8 cellular contexts compared by ENCODE assay signal in the genomic region with DNA sequence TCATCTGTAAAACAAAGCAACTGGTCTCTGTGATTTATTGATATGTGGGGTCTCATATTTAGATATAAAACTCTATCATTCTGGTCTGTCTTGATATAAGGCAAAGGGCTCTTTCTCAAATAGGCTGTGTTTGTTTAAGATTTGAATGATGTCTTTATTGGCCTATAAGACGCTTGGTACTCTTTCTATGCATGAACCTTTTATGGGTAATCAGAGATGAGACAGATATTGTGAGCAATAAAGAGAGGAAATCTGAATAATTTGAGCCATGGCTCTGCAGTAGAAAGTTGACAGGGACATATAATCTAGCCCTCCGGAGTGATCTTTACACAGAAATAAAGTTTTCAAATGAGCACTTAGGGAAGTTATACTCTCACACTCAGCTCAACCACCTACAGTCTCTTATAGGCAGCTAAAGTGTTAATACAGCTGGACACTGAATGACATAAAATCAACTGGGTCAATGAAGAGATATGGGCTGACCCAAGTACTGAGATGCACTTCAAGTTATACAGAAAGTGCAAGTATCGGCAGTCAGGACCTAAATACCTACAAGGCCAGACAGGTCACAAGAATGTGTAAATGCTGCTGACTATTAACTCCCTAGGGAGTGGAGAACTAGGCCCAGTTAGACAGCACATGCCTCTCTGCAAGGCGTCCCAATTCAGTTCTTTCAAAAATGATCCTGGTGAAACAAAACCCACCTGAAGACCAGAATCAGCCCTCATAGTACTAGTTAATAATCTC.
A peak's percentile ranks its signal among the peaks of the same experiment; 100 is the strongest.
DNase-seq lines count a peak whose midpoint lies in the region; ATAC-seq and TF ChIP-seq lines count a peak whose summit lies in the region.

No MANE protein-coding gene starts in this region.

- 69 to 89% (median 72%) methylated on average over 4 of the region's 4 CpGs for WGBS in psoas muscle, 3 donors
- WGBS in thyroid gland, 2 donors: 90 to 96% methylated on average over 4 of the region's 4 CpGs

- H3K4me1 ChIP-seq in psoas muscle (peaks cover 61% of the 10 kb centered on the region), thyroid gland (peaks cover 0 to 4% of the 10 kb centered on the region in 2 donors)

- intact Hi-C loops in psoas muscle (cut with DNase I) (no loop called here), thyroid gland (cut with DNase I) (no loop called here)

- TF ChIP-seq CTCF in epithelial cell of esophagus (IDR thresholded peaks at IDR 0.05; ENCODE audit: insufficient read depth, low read depth, low read length, missing control alignments) (no peak), psoas muscle (IDR thresholded peaks at IDR 0.05) (no peak), GM20000 (IDR thresholded peaks at IDR 0.05; ENCODE audit: extremely low read depth, missing control alignments) (no peak), thyroid gland (IDR thresholded peaks at IDR 0.05) (no peak)

- no peaks in the 10 kb centered on the region for H3K9me3 ChIP-seq in psoas muscle
- no peaks in the 10 kb centered on the region for H3K9me3 ChIP-seq in thyroid gland

- ATAC-seq in psoas muscle: no peak

- H3K27me3 ChIP-seq in psoas muscle (ENCODE audit: insufficient read depth in 3 of 3, low read length in 2 of 3) (no peaks in the 10 kb centered on the region), thyroid gland (no peaks in the 10 kb centered on the region)

- H3K4me3 ChIP-seq in epithelial cell of esophagus (ENCODE audit: low read length): no peak overlapping the region
- peak overlapping the region; percentile 46 for H3K4me3 ChIP-seq in psoas muscle
- H3K4me3 ChIP-seq in thyroid gland (replicated peaks in 1 of 3): no peak overlapping the region

- no peaks in the 10 kb centered on the region for H3K36me3 ChIP-seq in psoas muscle (ENCODE audit: insufficient read depth in 1 of 2, low read depth in 1 of 2)
- no peaks in the 10 kb centered on the region for H3K36me3 ChIP-seq in thyroid gland

- no peak for TF ChIP-seq POLR2A in thyroid gland (IDR thresholded peaks at IDR 0.05)

- H3K27ac ChIP-seq in psoas muscle (peak overlapping the region; percentile 91), thyroid gland (no peak overlapping the region)

- DNase-seq in DMS153 (lab: John Stamatoyannopoulos, UW): peak; percentile 28
- no peak for DNase-seq in DMS153 treated with DMSO at 0.1 percent for 48 hours (lab: John Stamatoyannopoulos, UW; ENCODE audit: unreplicated experiment)
- peak; percentile 66 for DNase-seq in NCI-H69 (lab: John Stamatoyannopoulos, UW)
- peak; percentile 68 for DNase-seq in epithelial cell of esophagus (ENCODE audit: low read depth)
- no peak for DNase-seq in psoas muscle
- no peak for DNase-seq in GM20000 (ENCODE audit: low spot score)
- DNase-seq in thyroid gland: no peak
- DNase-seq in mesenteric fat pad (ENCODE audit: low spot score): no peak

Comparison
In these comparisons a context has a peak if more than half of its experiments do, and no peak if none do; other contexts are left out.
1. DNase-seq: peak in DMS153 (single experiment), NCI-H69 (single experiment) and epithelial cell of esophagus (single experiment); none in DMS153 treated with DMSO at 0.1 percent for 48 hours (single experiment), psoas muscle (0 of 2), GM20000 (single experiment), thyroid gland (0 of 2) and mesenteric fat pad (single experiment).